ENCODE assay signal across 22 cellular contexts in genomic region chr1:159909381-159909780, GRCh38. TPM values are rescaled to one million over a fixed set of nuclear protein-coding genes. Genes with fewer than 3 reads are reported as not detected.
DNase-seq lines count a peak whose midpoint lies in the region; ATAC-seq and TF ChIP-seq lines count a peak whose summit lies in the region.
"Had no signal": no experiment of that assay in that cellular context is flagged by ENCODE, and none has a peak within 500 bp of the region (broad histone marks: within the 10 kb centered on the region; RNA-seq: fewer than 3 reads in every experiment).

No MANE protein-coding gene starts in this region.

- H3K27me3 ChIP-seq in lower lobe of right lung (ENCODE audit: low read depth), result no peaks in the 10 kb centered on the region
- H3K27me3 ChIP-seq in upper lobe of right lung, result no peaks in the 10 kb centered on the region
- H3K27me3 ChIP-seq: esophagus squamous epithelium, heart left ventricle had no signal

- H3K4me1 Mint-ChIP-seq in activated T-cell treated with anti-CD3 and anti-CD28 coated beads, Interleukin-2, amount 50 U/mL, for 72 hours (ENCODE audit: low read depth), result peaks cover 45% of the 10 kb centered on the region
- peaks cover 61 to 69% (median 67%) of the 10 kb centered on the region in 3 donors for H3K4me1 Mint-ChIP-seq in T-cell
- H3K4me1 Mint-ChIP-seq in osteocyte (ENCODE audit: unreplicated experiment), result peaks cover 33% of the 10 kb centered on the region

- no peaks in the 10 kb centered on the region for H3K36me3 ChIP-seq in lower lobe of right lung
- H3K36me3 ChIP-seq in upper lobe of right lung, result no peaks in the 10 kb centered on the region
- H3K36me3 ChIP-seq: esophagus squamous epithelium, heart left ventricle, WERI-Rb-1 had no signal

- H3K9me3 Mint-ChIP-seq in activated T-cell treated with anti-CD3 and anti-CD28 coated beads, Interleukin-2, amount 50 U/mL, for 72 hours, result no peaks in the 10 kb centered on the region
- H3K9me3 Mint-ChIP-seq in T-cell (no peaks in the 10 kb centered on the region), osteocyte (ENCODE audit: unreplicated experiment) (no peaks in the 10 kb centered on the region)

- H3K9me3 ChIP-seq in lower lobe of right lung (no peaks in the 10 kb centered on the region), upper lobe of right lung (no peaks in the 10 kb centered on the region)
- H3K9me3 ChIP-seq: esophagus squamous epithelium, heart left ventricle, SK-N-SH had no signal

- TF ChIP-seq CTCF in lower lobe of right lung (IDR thresholded peaks at IDR 0.05), result no peak
- no peak for TF ChIP-seq CTCF in upper lobe of right lung (IDR thresholded peaks at IDR 0.05)
- no peak for TF ChIP-seq CTCF in osteocyte (IDR thresholded peaks at IDR 0.05)

- no peak for ATAC-seq in activated T-cell treated with anti-CD3 and anti-CD28 coated beads, Interleukin-2, amount 50 U/mL, for 72 hours (replicated peaks in 1 of 2)
- ATAC-seq in T-cell (replicated peaks in 1 of 4), result no peak
- no peak for ATAC-seq in lower lobe of right lung
- ATAC-seq in upper lobe of right lung, result no peak

- POLR2A ChIA-PET in T-cell (lab: Charles Lee), result no interaction called here

- peak overlapping the region; percentile 18 for H3K27ac Mint-ChIP-seq in activated T-cell treated with anti-CD3 and anti-CD28 coated beads, Interleukin-2, amount 50 U/mL, for 72 hours
- H3K27ac Mint-ChIP-seq in T-cell (peak overlapping the region; percentile 70 to 77), osteocyte (ENCODE audit: unreplicated experiment) (no peak overlapping the region)

- no peak for DNase-seq in activated T-cell treated with anti-CD3 and anti-CD28 coated beads, Interleukin-2, amount 50 U/mL, for 72 hours
- DNase-seq in activated T-cell treated with anti-CD3 and anti-CD28 coated beads, Interleukin-2, amount 50 U/mL, for 1 hour, result no peak
- DNase-seq in T-cell (no peak), lower lobe of right lung (no peak), upper lobe of right lung (no peak), osteocyte (ENCODE audit: extremely low spot score, unreplicated experiment) (no peak), retina (no peak), NCI-H128 (lab: John Stamatoyannopoulos, UW; ENCODE audit: unreplicated experiment) (no peak)
- DNase-seq: activated T-cell treated with anti-CD3 and anti-CD28 coated beads for 4 hours; amniotic stem cell; esophagus squamous epithelium; heart left ventricle; kidney glomerular epithelial cell; NCI-H1417 treated with DMSO at 0.1 percent for 48 hours; NCI-H2227 treated with DMSO at 0.1 percent for 48 hours; SK-N-SH; stimulated activated CD4-positive, alpha-beta T cell treated with anti-CD3 and anti-CD28 coated beads, Interleukin-4, amount 100 ng/mL, for 4 hours; WERI-Rb-1 had no signal

- CTCF ChIA-PET in T-cell (lab: Charles Lee), result no interaction called here

- H3K4me3 Mint-ChIP-seq in activated T-cell treated with anti-CD3 and anti-CD28 coated beads, Interleukin-2, amount 50 U/mL, for 72 hours, result no peak overlapping the region
- no peak overlapping the region for H3K4me3 Mint-ChIP-seq in T-cell
- no peak overlapping the region for H3K4me3 Mint-ChIP-seq in osteocyte (ENCODE audit: unreplicated experiment)

- no peak overlapping the region for H3K4me3 ChIP-seq in lower lobe of right lung
- no peak overlapping the region for H3K4me3 ChIP-seq in upper lobe of right lung
- H3K4me3 ChIP-seq: esophagus squamous epithelium, heart left ventricle had no signal

- H3K27ac ChIP-seq in lower lobe of right lung (peak overlapping the region; percentile 42), upper lobe of right lung (peak overlapping the region; percentile 70)
- H3K27ac ChIP-seq: WERI-Rb-1 had no signal

- H3K4me1 ChIP-seq in lower lobe of right lung, result peaks cover 36% of the 10 kb centered on the region
- H3K4me1 ChIP-seq in upper lobe of right lung, result peaks cover 49% of the 10 kb centered on the region

- intact Hi-C loops in lower lobe of right lung (cut with DNase I), result no loop called here
- intact Hi-C loops in upper lobe of right lung (cut with DNase I), result no loop called here

- no peaks in the 10 kb centered on the region for H3K27me3 Mint-ChIP-seq in activated T-cell treated with anti-CD3 and anti-CD28 coated beads, Interleukin-2, amount 50 U/mL, for 72 hours (ENCODE audit: low read depth)
- H3K27me3 Mint-ChIP-seq in T-cell (no peaks in the 10 kb centered on the region), osteocyte (ENCODE audit: unreplicated experiment) (no peaks in the 10 kb centered on the region)

- H3K36me3 Mint-ChIP-seq in activated T-cell treated with anti-CD3 and anti-CD28 coated beads, Interleukin-2, amount 50 U/mL, for 72 hours (ENCODE audit: insufficient read depth in 2 of 2), result peaks cover under 1 to 2% of the 10 kb centered on the region in 2 donors
- H3K36me3 Mint-ChIP-seq in T-cell, result peaks cover under 1% of the 10 kb centered on the region
- H3K36me3 Mint-ChIP-seq in osteocyte (ENCODE audit: unreplicated experiment), result no peaks in the 10 kb centered on the region

RNA-seq across cellular contexts. Expression of gene CFAP45, which starts 9.4 kb away (rescaled TPM):
- total RNA-seq in activated T-cell treated with anti-CD3 and anti-CD28 coated beads, Interleukin-2, amount 50 U/mL, for 72 hours, result 1 to 10 TPM; 2.0 to 2.8 TPM
- total RNA-seq in T-cell (1 to 10 TPM; 1.2 to 4.7 (median 1.5) TPM), lower lobe of right lung (10.2 TPM), upper lobe of right lung (1.9 TPM), osteocyte (0.52 and 0.83 TPM in 2 replicates)
- total RNA-seq: myocyte had no signal

RNA-seq across cellular contexts. Expression of gene TAGLN2, which starts 15.9 kb away (rescaled TPM):
- total RNA-seq in activated T-cell treated with anti-CD3 and anti-CD28 coated beads, Interleukin-2, amount 50 U/mL, for 72 hours, result 100 to 1,000 TPM; 378 to 431 TPM
- total RNA-seq in T-cell, result 100 to 1,000 TPM; 210 to 372 (median 245) TPM
- 451 TPM for total RNA-seq in lower lobe of right lung
- total RNA-seq in upper lobe of right lung, result 435 TPM
- total RNA-seq in osteocyte, result 161 and 169 TPM in 2 replicates

RNA-seq across cellular contexts. Expression of gene IGSF9, which starts 36.0 kb away (rescaled TPM):
- under 1 TPM; 0.12 TPM for total RNA-seq in activated T-cell treated with anti-CD3 and anti-CD28 coated beads, Interleukin-2, amount 50 U/mL, for 72 hours
- total RNA-seq in T-cell (under 1 TPM in 3 of 5 donors, not detected in 2; 0.06 to 0.16 (median 0.12) TPM), lower lobe of right lung (2.0 TPM), upper lobe of right lung (2.2 TPM), osteocyte (not detected in 2 replicates)
- total RNA-seq: renal cortical epithelial cell had no signal

RNA-seq across cellular contexts. Expression of gene SLAMF9, which starts 44.7 kb away (rescaled TPM):
- not detected for total RNA-seq in activated T-cell treated with anti-CD3 and anti-CD28 coated beads, Interleukin-2, amount 50 U/mL, for 72 hours
- total RNA-seq in T-cell, result not detected
- not detected for total RNA-seq in lower lobe of right lung
- not detected for total RNA-seq in upper lobe of right lung
- not detected in 2 replicates for total RNA-seq in osteocyte
- total RNA-seq: A673, myocyte, renal cortical epithelial cell, ureter had no signal

RNA-seq across cellular contexts. Expression of gene VSIG8, which starts 46.9 kb away (rescaled TPM):
- total RNA-seq in activated T-cell treated with anti-CD3 and anti-CD28 coated beads, Interleukin-2, amount 50 U/mL, for 72 hours, result not detected
- total RNA-seq in T-cell (not detected), lower lobe of right lung (0.35 TPM), upper lobe of right lung (not detected), osteocyte (not detected in 2 replicates)
- total RNA-seq: A673, heart left ventricle, myocyte, renal cortical epithelial cell, ureter had no signal
